1 cellular context compared by ENCODE assay signal in genomic region chr16:47694543-47694942, GRCh38.
TF ChIP-seq lines count a peak whose summit lies in the region.

No MANE protein-coding gene starts in this region.

TF ChIP-seq in GM12878, 131 proteins besides CTCF, POLR2A, EP300 and RAD21 (continued from another document):
- TF ChIP-seq, protein P1, sequence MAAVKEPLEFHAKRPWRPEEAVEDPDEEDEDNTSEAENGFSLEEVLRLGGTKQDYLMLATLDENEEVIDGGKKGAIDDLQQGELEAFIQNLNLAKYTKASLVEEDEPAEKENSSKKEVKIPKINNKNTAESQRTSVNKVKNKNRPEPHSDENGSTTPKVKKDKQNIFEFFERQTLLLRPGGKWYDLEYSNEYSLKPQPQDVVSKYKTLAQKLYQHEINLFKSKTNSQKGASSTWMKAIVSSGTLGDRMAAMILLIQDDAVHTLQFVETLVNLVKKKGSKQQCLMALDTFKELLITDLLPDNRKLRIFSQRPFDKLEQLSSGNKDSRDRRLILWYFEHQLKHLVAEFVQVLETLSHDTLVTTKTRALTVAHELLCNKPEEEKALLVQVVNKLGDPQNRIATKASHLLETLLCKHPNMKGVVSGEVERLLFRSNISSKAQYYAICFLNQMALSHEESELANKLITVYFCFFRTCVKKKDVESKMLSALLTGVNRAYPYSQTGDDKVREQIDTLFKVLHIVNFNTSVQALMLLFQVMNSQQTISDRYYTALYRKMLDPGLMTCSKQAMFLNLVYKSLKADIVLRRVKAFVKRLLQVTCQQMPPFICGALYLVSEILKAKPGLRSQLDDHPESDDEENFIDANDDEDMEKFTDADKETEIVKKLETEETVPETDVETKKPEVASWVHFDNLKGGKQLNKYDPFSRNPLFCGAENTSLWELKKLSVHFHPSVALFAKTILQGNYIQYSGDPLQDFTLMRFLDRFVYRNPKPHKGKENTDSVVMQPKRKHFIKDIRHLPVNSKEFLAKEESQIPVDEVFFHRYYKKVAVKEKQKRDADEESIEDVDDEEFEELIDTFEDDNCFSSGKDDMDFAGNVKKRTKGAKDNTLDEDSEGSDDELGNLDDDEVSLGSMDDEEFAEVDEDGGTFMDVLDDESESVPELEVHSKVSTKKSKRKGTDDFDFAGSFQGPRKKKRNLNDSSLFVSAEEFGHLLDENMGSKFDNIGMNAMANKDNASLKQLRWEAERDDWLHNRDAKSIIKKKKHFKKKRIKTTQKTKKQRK (IDR thresholded peaks at IDR 0.05; ENCODE audit: low read depth, low read length) = no peak
- TF ChIP-seq IRF3 (IDR thresholded peaks at IDR 0.05) (no peak), ATF7 (IDR thresholded peaks at IDR 0.05; ENCODE audit: low read depth) (no peak), MLLT1 (IDR thresholded peaks at IDR 0.05) (no peak), GABPA (IDR thresholded peaks at IDR 0.05; ENCODE audit: low read depth) (no peak), MAX (IDR thresholded peaks at IDR 0.05; ENCODE audit: low read depth, low read length) (no peak), NBN (IDR thresholded peaks at IDR 0.05) (no peak)
